Comparison of ENCODE assay signal across 8 cellular contexts in genomic region chr22:45848904-45849303, GRCh38.
"Had no signal": no experiment of that assay in that cellular context is flagged by ENCODE, and none has a peak within 500 bp of the region (broad histone marks: within the 10 kb centered on the region; RNA-seq: fewer than 3 reads in every experiment).

No MANE protein-coding gene starts in this region.

- FAIRE-seq: HTR-8/SVneo, K562 had no signal

- H3K4me1 ChIP-seq: HAP-1 had no signal

- H3K36me3 ChIP-seq: HAP-1 had no signal

- H3K4me3 ChIP-seq: GM23248, HAP-1, K562 had no signal

- H3K27ac ChIP-seq: GM23248 had no signal

- DNase-seq: GM23248, GOT3, H7, IMR-90, KG1 had no signal
